ENCODE assay signal across 16 cellular contexts in the genomic region with DNA sequence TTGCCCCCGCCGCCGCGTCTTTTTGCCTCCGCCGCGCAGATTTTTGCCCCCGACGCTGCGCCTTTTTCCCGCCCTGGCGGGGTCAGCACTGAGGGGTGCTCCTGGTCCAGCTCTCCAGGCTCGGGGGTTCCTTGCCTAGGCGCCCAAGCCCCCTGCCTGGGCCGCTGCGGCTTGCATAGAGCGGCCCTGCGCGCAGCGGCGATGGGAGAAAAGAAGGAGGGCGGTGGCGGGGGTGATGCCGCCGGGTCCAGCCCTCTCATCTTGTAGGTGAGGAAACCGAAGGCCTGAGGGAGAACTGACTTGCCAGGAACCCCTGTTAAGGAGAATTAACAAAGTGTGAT.
DNase-seq lines count a peak whose midpoint lies in the region; ATAC-seq and TF ChIP-seq lines count a peak whose summit lies in the region.
"Had no signal": no experiment of that assay in that cellular context is flagged by ENCODE, and none has a peak within 500 bp of the region (broad histone marks: within the 10 kb centered on the region; RNA-seq: fewer than 3 reads in every experiment).

No MANE protein-coding gene starts in this region.

- no peak overlapping the region for H3K9ac ChIP-seq in PC-3 (ENCODE audit: low read length)
- H3K9ac ChIP-seq: BLaER1 treated with 17β-estradiol and CSF1 and Interleukin-3, amounts not matched to agents 10 nM and 100 nM had no signal

- H3K9me3 ChIP-seq in right cardiac atrium (ENCODE audit: control insufficient read depth, low read length) = no peaks in the 10 kb centered on the region
- peaks cover 0 to 18% (median 0%) of the 10 kb centered on the region in 11 donors for H3K9me3 ChIP-seq in heart right ventricle
- no peaks in the 10 kb centered on the region for H3K9me3 ChIP-seq in PC-3 (ENCODE audit: low read length)
- no peaks in the 10 kb centered on the region for H3K9me3 ChIP-seq in osteoblast (ENCODE audit: low read depth, low read length)
- no peaks in the 10 kb centered on the region for H3K9me3 ChIP-seq in upper lobe of right lung

- H3K27ac ChIP-seq in right cardiac atrium (ENCODE audit: low read length) = no peak overlapping the region
- H3K27ac ChIP-seq in heart right ventricle = no peak overlapping the region
- no peak overlapping the region for H3K27ac ChIP-seq in PC-3 (ENCODE audit: low read length)
- no peak overlapping the region for H3K27ac ChIP-seq in osteoblast (ENCODE audit: low read depth, low read length)
- no peak overlapping the region for H3K27ac ChIP-seq in upper lobe of right lung
- H3K27ac ChIP-seq: BLaER1 treated with 17β-estradiol and CSF1 and Interleukin-3, amounts not matched to agents 10 nM and 100 nM had no signal

- CTCF ChIA-PET in PC-3 (lab: Charles Lee) = no interaction called here

- intact Hi-C loops in right cardiac atrium (cut with DNase I) = no loop called here
- intact Hi-C loops in heart right ventricle (cut with DNase I) = no loop called here
- intact Hi-C loops in PC-3 (cut with micrococcal nuclease) = no loop called here
- intact Hi-C loops in upper lobe of right lung (cut with DNase I) = no loop called here

- H3K4me3 ChIP-seq in right cardiac atrium (ENCODE audit: low read length) = no peak overlapping the region
- peak overlapping the region in 1 of 10 donors; percentile 17 for H3K4me3 ChIP-seq in heart right ventricle
- H3K4me3 ChIP-seq in PC-3 (ENCODE audit: low read length) = peak overlapping the region; percentile 50; the same call in 1 of the 2 replicates
- no peak overlapping the region for H3K4me3 ChIP-seq in osteoblast (ENCODE audit: insufficient read depth, low read length)
- no peak overlapping the region for H3K4me3 ChIP-seq in upper lobe of right lung
- H3K4me3 ChIP-seq: BLaER1 treated with 17β-estradiol and CSF1 and Interleukin-3, amounts not matched to agents 10 nM and 100 nM had no signal

- POLR2A ChIA-PET in PC-3 (lab: Charles Lee; ENCODE audit: unreplicated experiment) = no interaction called here

- H4K20me1 ChIP-seq in PC-3 (ENCODE audit: low read length) = no peaks in the 10 kb centered on the region
- no peaks in the 10 kb centered on the region for H4K20me1 ChIP-seq in osteoblast (ENCODE audit: insufficient read depth, low read length)
- H4K20me1 ChIP-seq: BLaER1 treated with 17β-estradiol and CSF1 and Interleukin-3, amounts not matched to agents 10 nM and 100 nM had no signal

- H3K4me1 ChIP-seq in right cardiac atrium (ENCODE audit: control insufficient read depth, insufficient read depth, low read length) (no peaks in the 10 kb centered on the region), heart right ventricle (no peaks in the 10 kb centered on the region), PC-3 (ENCODE audit: insufficient read depth, low read length) (no peaks in the 10 kb centered on the region), osteoblast (ENCODE audit: insufficient read depth, low read length) (no peaks in the 10 kb centered on the region), upper lobe of right lung (no peaks in the 10 kb centered on the region)
- H3K4me1 ChIP-seq: BLaER1 treated with 17β-estradiol and CSF1 and Interleukin-3, amounts not matched to agents 10 nM and 100 nM had no signal

- DNase-seq in right cardiac atrium = no peak
- no peak for DNase-seq in heart right ventricle
- no peak for DNase-seq in PC-3
- DNase-seq in osteoblast (ENCODE audit: insufficient read length, low spot score, missing footprints) = peak; percentile 1
- no peak for DNase-seq in upper lobe of right lung
- DNase-seq in RKO (ENCODE audit: low spot score) = no peak
- no peak for DNase-seq in NCI-H1694 treated with DMSO at 0.1 percent for 48 hours (lab: John Stamatoyannopoulos, UW)
- no peak for DNase-seq in AML-193 (lab: John Stamatoyannopoulos, UW)
- DNase-seq: CD8-positive, alpha-beta memory T cell; HFFc6; NCI-H1105; NCI-H1694; NCI-H2107; NCI-H510A; NCI-H748 treated with DMSO at 0.1 percent for 48 hours had no signal

- peak overlapping the region; percentile 62 for H3K4me2 ChIP-seq in PC-3 (ENCODE audit: low read length)
- no peak overlapping the region for H3K4me2 ChIP-seq in osteoblast (ENCODE audit: insufficient read depth, low read length)
- H3K4me2 ChIP-seq: BLaER1 treated with 17β-estradiol and CSF1 and Interleukin-3, amounts not matched to agents 10 nM and 100 nM had no signal

- H3K9me2 ChIP-seq in PC-3 (replicated peaks; ENCODE audit: low read length) = no peaks in the 10 kb centered on the region

- TF ChIP-seq CTCF in heart right ventricle (IDR thresholded peaks at IDR 0.05) = no peak
- TF ChIP-seq CTCF in PC-3 (conservative IDR thresholded peaks at IDR 0.05; ENCODE audit: low read depth, low read length) = no peak
- no peak for TF ChIP-seq CTCF in osteoblast (IDR thresholded peaks at IDR 0.05; ENCODE audit: extremely low read depth, low read depth, low read length)
- TF ChIP-seq CTCF in upper lobe of right lung (IDR thresholded peaks at IDR 0.05) = no peak

- H2AFZ ChIP-seq in PC-3 (ENCODE audit: low read length) (peak overlapping the region; percentile 45; the same call in 1 of the 2 replicates), osteoblast (ENCODE audit: low read length) (no peak overlapping the region)

- H3K79me2 ChIP-seq in PC-3 (ENCODE audit: low read length) = no peaks in the 10 kb centered on the region
- no peaks in the 10 kb centered on the region for H3K79me2 ChIP-seq in osteoblast (ENCODE audit: insufficient read depth, low read length)

- ATAC-seq in right cardiac atrium (peak; percentile 47 to 52), heart right ventricle (no peak), PC-3 (no peak), upper lobe of right lung (peak; percentile 39)

- H3K27me3 ChIP-seq in right cardiac atrium (ENCODE audit: control insufficient read depth, insufficient read depth) (no peaks in the 10 kb centered on the region), heart right ventricle (peaks cover 0 to 45% (median 28%) of the 10 kb centered on the region in 7 donors), PC-3 (ENCODE audit: low read length) (peaks cover 14% of the 10 kb centered on the region), osteoblast (ENCODE audit: insufficient read depth, low read length) (no peaks in the 10 kb centered on the region), upper lobe of right lung (peaks cover 20% of the 10 kb centered on the region)
- H3K27me3 ChIP-seq: BLaER1 treated with 17β-estradiol and CSF1 and Interleukin-3, amounts not matched to agents 10 nM and 100 nM had no signal

- 33% methylated on average over 26 of the region's 26 CpGs for WGBS in right cardiac atrium
- 31 to 45% methylated on average over 26 of the region's 26 CpGs for WGBS in heart right ventricle, 2 donors

- H3F3A ChIP-seq in PC-3 (ENCODE audit: low read length, unreplicated experiment) = no peaks in the 10 kb centered on the region

- H3K36me3 ChIP-seq in heart right ventricle (no peaks in the 10 kb centered on the region), PC-3 (ENCODE audit: low read depth, low read length) (no peaks in the 10 kb centered on the region), osteoblast (ENCODE audit: insufficient read depth, low read length) (no peaks in the 10 kb centered on the region), upper lobe of right lung (no peaks in the 10 kb centered on the region)
- H3K36me3 ChIP-seq: BLaER1 treated with 17β-estradiol and CSF1 and Interleukin-3, amounts not matched to agents 10 nM and 100 nM had no signal

- no TSS peak for BruUV-seq in PC-3 (replicated peaks; lab: Mats Ljungman, UMichigan)

Comparison
In these comparisons a context has a peak if more than half of its experiments do, and no peak if none do; other contexts are left out.
1. ATAC-seq: peak in right cardiac atrium (2 of 2) and upper lobe of right lung (single experiment); none in heart right ventricle (0 of 8) and PC-3 (single experiment).